ENCODE assay signal across 22 cellular contexts in the genomic region with DNA sequence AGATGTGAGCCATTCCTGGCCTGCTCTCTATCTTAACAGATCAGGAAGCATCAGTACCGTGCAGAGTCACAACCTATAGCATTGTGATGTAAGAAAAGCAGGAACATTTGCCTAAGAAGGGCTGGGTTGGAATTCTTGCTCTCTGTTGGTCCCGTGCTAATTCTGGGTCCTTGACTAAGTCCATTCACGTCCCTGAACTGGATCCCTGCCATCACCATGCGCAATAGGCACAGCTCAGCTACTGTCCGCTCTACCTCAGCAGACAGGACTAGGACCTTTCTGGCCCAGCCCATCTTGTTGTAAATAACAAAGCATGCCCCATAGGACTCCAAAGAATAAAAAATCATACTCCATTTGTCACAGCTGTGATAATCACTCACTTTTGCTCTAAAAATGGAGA.
"Had no signal": no experiment of that assay in that cellular context is flagged by ENCODE, and none has a peak within 500 bp of the region (broad histone marks: within the 10 kb centered on the region; RNA-seq: fewer than 3 reads in every experiment).

No MANE protein-coding gene starts in this region.

- DNase-seq: natural killer cell; occipital lobe; ovary; posterior cingulate gyrus; psoas muscle; right cardiac atrium; right lobe of liver; sigmoid colon; spleen; stimulated activated CD4-positive, alpha-beta T cell treated with anti-CD3 and anti-CD28 coated beads, Interleukin-12 subunit alpha, Interleukin-12 subunit beta, amount 100 ng/mL, for 4 hours; stimulated activated CD4-positive, alpha-beta T cell treated with anti-CD3 and anti-CD28 coated beads, Interleukin-1b, Interleukin-23, amount 100 ng/mL, for 48 hours; stimulated activated CD4-positive, alpha-beta T cell treated with anti-CD3 and anti-CD28 coated beads, Interleukin-4, amount 100 ng/mL, for 1 hour; stimulated activated CD4-positive, alpha-beta T cell treated with anti-CD3 and anti-CD28 coated beads, Interleukin-4, amount 100 ng/mL, for 4 hours; stimulated activated CD8-positive, alpha-beta memory T cell treated with anti-CD3 and anti-CD28 coated beads, Interleukin-4, amount 100 ng/mL, for 48 hours; stimulated activated naive CD4-positive, alpha-beta T cell; stimulated activated naive CD8-positive, alpha-beta T cell treated with anti-CD3 and anti-CD28 coated beads, Interleukin-15, amount 100 ng/mL, for 72 hours; stimulated activated naive CD8-positive, alpha-beta T cell treated with anti-CD3 and anti-CD28 coated beads, Interleukin-15, Interleukin-2, amounts not matched to agents 100 U/mL and 50 U/mL, for 24 hours; testis; tibial artery; transverse colon; upper lobe of right lung; uterus had no signal
